8 cellular contexts compared by ENCODE assay signal in genomic region chrX:47560831-47561652, GRCh38. TPM values are rescaled to one million over a fixed set of nuclear protein-coding genes. Genes with fewer than 3 reads are reported as not detected.
DNase-seq lines count a peak whose midpoint lies in the region; ATAC-seq, FAIRE-seq and TF ChIP-seq lines count a peak whose summit lies in the region.

Gene ARAF (plus strand): TSS chrX:47561205. CDS start chrX:47562968, 1,763 bp downstream.

- POLR2A ChIA-PET in AG04449 (lab: Yijun Ruan, JAX) = interaction anchor here (0.8 kb wide), 1 partner anchor 20 kb away, joined by 4 read pairs; no protein-coding TSS in a partner anchor

- WGBS in small intestine, 3 donors = 0 to 42% (median 11%) methylated on average over 41 to 61 of the region's 61 CpGs

- peak within 1 kb of the TSS; percentile 70 for H3K4me3 ChIP-seq in AG04449 (ENCODE audit: low read depth, low read length)
- peak within 1 kb of the TSS; percentile 70 for H3K4me3 ChIP-seq in WI38 (ENCODE audit: low read depth, low read length)
- H3K4me3 ChIP-seq in bronchial epithelial cell (ENCODE audit: low read depth, low read length) = peak within 1 kb of the TSS; percentile 49
- peak within 1 kb of the TSS; percentile 63 to 64 for H3K4me3 ChIP-seq in small intestine (ENCODE audit: low read depth in 1 of 2, low read length in 2 of 2)

- H3K27me3 ChIP-seq in bronchial epithelial cell (ENCODE audit: control insufficient read depth, insufficient read depth, low read length) (no peaks in the 10 kb centered on the region), small intestine (ENCODE audit: control insufficient read depth in 2 of 2, insufficient read depth in 2 of 2, low read length in 2 of 2) (no peaks in the 10 kb centered on the region)

- DNase-seq in AG04449 (ENCODE audit: low read depth, low spot score) (peak; percentile 98), NCI-H2227 treated with DMSO at 0.1 percent for 48 hours (lab: John Stamatoyannopoulos, UW) (peak; percentile 96), bronchial epithelial cell (ENCODE audit: low read depth) (peak; percentile 94), iPS-NIHi11 (ENCODE audit: low spot score) (peak; percentile 80), small intestine (peak; percentile 99)

- H3K4me1 ChIP-seq in small intestine (ENCODE audit: control insufficient read depth in 2 of 2, insufficient read depth in 1 of 2, low read depth in 1 of 2, low read length in 1 of 2) = no peaks in the 10 kb centered on the region

- CTCF ChIA-PET in AG04449 (lab: Yijun Ruan, JAX) = interaction anchor here (1.1 kb wide), 1 partner anchor 83 kb away, joined by 3 read pairs; no protein-coding TSS in a partner anchor

- H3K36me3 ChIP-seq in bronchial epithelial cell (ENCODE audit: control insufficient read depth, insufficient read depth, low read length) = peaks cover 4% of the 10 kb centered on the region
- peaks cover 0 to 4% of the 10 kb centered on the region in 2 donors for H3K36me3 ChIP-seq in small intestine (ENCODE audit: control insufficient read depth in 2 of 2, insufficient read depth in 2 of 2, low read length in 2 of 2)

- FAIRE-seq in bronchial epithelial cell (lab: Jason Lieb, UNC) = no peak
- FAIRE-seq in small intestine (lab: Jason Lieb, UNC) = peak; percentile 19

- peak; percentile 90 for ATAC-seq in GM18907 (IDR thresholded peaks at IDR 0.05; ENCODE audit: unreplicated experiment)
- peak; percentile 84 for ATAC-seq in HG03159 (IDR thresholded peaks at IDR 0.05; ENCODE audit: unreplicated experiment)

- H3K9me3 ChIP-seq in small intestine (ENCODE audit: control insufficient read depth, low read depth) = no peaks in the 10 kb centered on the region

- H3K27ac ChIP-seq in small intestine (ENCODE audit: low read depth in 1 of 2, low read length in 1 of 2) = peak within 1 kb of the TSS; percentile 59 to 97

- TF ChIP-seq CTCF in AG04449 (IDR thresholded peaks at IDR 0.05; ENCODE audit: insufficient read depth, low read length, missing control alignments) = no peak
- no peak for TF ChIP-seq CTCF in WI38 (IDR thresholded peaks at IDR 0.05; ENCODE audit: low read depth, low read length)
- TF ChIP-seq CTCF in bronchial epithelial cell (IDR thresholded peaks at IDR 0.05; ENCODE audit: insufficient read depth, low read length, severe bottlenecking) = no peak

RNA-seq across cellular contexts. Expression of gene ARAF, which starts in this region (rescaled TPM):
- total RNA-seq in bronchial epithelial cell = 9.2 and 10.6 TPM in 2 replicates
- polyA plus RNA-seq in small intestine = 10 to 100 TPM; 43.0 to 92.1 (median 76.9) TPM

Comparison
In these comparisons a context has a peak if more than half of its experiments do, and no peak if none do; other contexts are left out.
1. Peak in every context shown above with its lines: DNase-seq, ATAC-seq, H3K4me3 ChIP-seq and H3K27ac ChIP-seq.